ENCODE assay signal across 7 cellular contexts in genomic region chr9:40578908-40579307, GRCh38.
DNase-seq lines count a peak whose midpoint lies in the region; TF ChIP-seq lines count a peak whose summit lies in the region.
"Not testable (repeated sequence)": the region's sequence is repeated elsewhere in the genome, so short reads cannot be mapped to it uniquely, and the experiment has no call there.

No MANE protein-coding gene starts in this region.

- peak overlapping the region; percentile 44 for H3K27ac Mint-ChIP-seq in endothelial cell (ENCODE audit: unreplicated experiment)

- not testable (repeated sequence) for H3K4me1 ChIP-seq in Peyer's patch, left ventricle myocardium inferior

- not testable (repeated sequence) for TF ChIP-seq POLR2A in Peyer's patch (IDR thresholded peaks at IDR 0.05)

- not testable (repeated sequence) for TF ChIP-seq CTCF in GM10266 (IDR thresholded peaks at IDR 0.05; ENCODE audit: control insufficient read depth, insufficient read depth, low read depth, missing control alignments); Peyer's patch (IDR thresholded peaks at IDR 0.05); endothelial cell (IDR thresholded peaks at IDR 0.05; ENCODE audit: unreplicated experiment); left ventricle myocardium inferior (IDR thresholded peaks at IDR 0.05; ENCODE audit: borderline replicate concordance)

- not testable (repeated sequence) for H3K9me3 Mint-ChIP-seq in endothelial cell (ENCODE audit: unreplicated experiment)

- not testable (repeated sequence) for H3K4me1 Mint-ChIP-seq in endothelial cell (ENCODE audit: unreplicated experiment)

- not testable (repeated sequence) for H3K27me3 Mint-ChIP-seq in endothelial cell (ENCODE audit: unreplicated experiment)

- intact Hi-C loops in left ventricle myocardium inferior (cut with micrococcal nuclease): not testable (repeated sequence)

- DNase-seq in GM10266 (ENCODE audit: extremely low spot score) (peak; percentile 0), Peyer's patch (peak in 2 of 3 donors; percentile 12 to 27), activated gamma-delta T cell treated with Interleukin-2 at 50 U/mL for 16 hours (peak; percentile 1), endothelial cell (ENCODE audit: low spot score) (peak; percentile 2), left ventricle myocardium inferior (peak; percentile 11), lung microvascular endothelial cell (ENCODE audit: low read depth in 2 of 2) (peak; percentile 1 to 42), retina (peak; percentile 0)

- not testable (repeated sequence) for H3K9me3 ChIP-seq in Peyer's patch; left ventricle myocardium inferior (replicated peaks)

- not testable (repeated sequence) for H3K36me3 Mint-ChIP-seq in endothelial cell (ENCODE audit: low read depth, unreplicated experiment)

- not testable (repeated sequence) for H3K27me3 ChIP-seq in Peyer's patch; left ventricle myocardium inferior (ENCODE audit: low read depth)

- H3K36me3 ChIP-seq in Peyer's patch, left ventricle myocardium inferior: not testable (repeated sequence)

- not testable (repeated sequence) for H3K27ac ChIP-seq in Peyer's patch; left ventricle myocardium inferior (replicated peaks)

- not testable (repeated sequence) for H3K4me3 ChIP-seq in Peyer's patch, left ventricle myocardium inferior

- not testable (repeated sequence) for H3K4me3 Mint-ChIP-seq in endothelial cell (ENCODE audit: unreplicated experiment)
